Comparison of ENCODE assay signal across 9 cellular contexts in genomic region chr17:49764559-49765180, GRCh38. TPM values are rescaled to one million over a fixed set of nuclear protein-coding genes. Genes with fewer than 3 reads are reported as not detected.
DNase-seq lines count a peak whose midpoint lies in the region; ATAC-seq lines count a peak whose summit lies in the region.
"Had no signal": no experiment of that assay in that cellular context is flagged by ENCODE, and none has a peak within 500 bp of the region (broad histone marks: within the 10 kb centered on the region; RNA-seq: fewer than 3 reads in every experiment).

No MANE protein-coding gene starts in this region.

- H2BK5ac ChIP-seq in neuronal stem cell (ENCODE audit: low read length) = no peak overlapping the region

- no peak overlapping the region for H3K14ac ChIP-seq in neuronal stem cell (ENCODE audit: low read length)

- peaks cover 8 to 35% of the 10 kb centered on the region in 2 donors for H3K36me3 Mint-ChIP-seq in CD4-positive, alpha-beta memory T cell

- no peak overlapping the region for H3K4me2 ChIP-seq in neuronal stem cell (ENCODE audit: insufficient read depth, low read length, poor library complexity, severe bottlenecking)

- H3K79me1 ChIP-seq in neuronal stem cell (ENCODE audit: low read depth, low read length) = peaks cover 4% of the 10 kb centered on the region

- POLR2A ChIA-PET in CD4-positive, alpha-beta memory T cell (lab: Charles Lee; ENCODE audit: partially characterized antibody) = interaction anchor here (0.5 to 14.3 kb wide), 32 partner anchors 9 to 396 kb away, joined by 3 to 427 read pairs (median 4); partner anchors contain the start of genes KAT7, SLC35B1 and SPOP

- no peaks in the 10 kb centered on the region for H3K27me3 Mint-ChIP-seq in CD4-positive, alpha-beta memory T cell

- H3K18ac ChIP-seq in neuronal stem cell (ENCODE audit: low read length) = no peak overlapping the region

- H3K4me3 ChIP-seq in CD4-positive, alpha-beta memory T cell (ENCODE audit: low read length in 2 of 2) = peak overlapping the region in 1 of 2 donors; percentile 70
- H3K4me3 ChIP-seq in effector memory CD4-positive, alpha-beta T cell (ENCODE audit: insufficient read depth, low read depth, low read length, poor library complexity, severe bottlenecking) = no peak overlapping the region
- H3K4me3 ChIP-seq in neuronal stem cell (ENCODE audit: low read length in 2 of 2) = peak overlapping the region in 1 of 2 donors; percentile 89

- CTCF ChIA-PET in CD4-positive, alpha-beta memory T cell (lab: Charles Lee; ENCODE audit: partially characterized antibody) = interaction anchor here (0.6 to 5.4 kb wide), 16 partner anchors 9 to 68 kb away, joined by 3 to 42 read pairs (median 4); partner anchors contain the start of genes KAT7 and SLC35B1

- no peak overlapping the region for H3K4ac ChIP-seq in neuronal stem cell (ENCODE audit: low read length)

- H3K23ac ChIP-seq in neuronal stem cell (ENCODE audit: low read depth, low read length, poor library complexity) = no peak overlapping the region

- H3K9ac ChIP-seq in neuronal stem cell (ENCODE audit: low read depth, low read length, poor library complexity) = no peak overlapping the region

- H4K8ac ChIP-seq in neuronal stem cell (ENCODE audit: low read depth, low read length) = no peak overlapping the region

- H2BK15ac ChIP-seq in neuronal stem cell (ENCODE audit: low read length) = no peak overlapping the region

- peaks cover 34 to 53% (median 38%) of the 10 kb centered on the region in 4 donors for H3K4me1 Mint-ChIP-seq in CD4-positive, alpha-beta memory T cell

- no peaks in the 10 kb centered on the region for H3K36me3 ChIP-seq in CD4-positive, alpha-beta memory T cell (ENCODE audit: insufficient read depth, low read length)
- no peaks in the 10 kb centered on the region for H3K36me3 ChIP-seq in effector memory CD4-positive, alpha-beta T cell (ENCODE audit: control insufficient read depth, insufficient read depth, low read length)
- H3K36me3 ChIP-seq in neuronal stem cell (replicated peaks in 1 of 2; ENCODE audit: control insufficient read depth in 2 of 2, insufficient read depth in 2 of 2, low read length in 2 of 2) = no peaks in the 10 kb centered on the region
- H3K36me3 ChIP-seq: adrenal gland had no signal

- H2AFZ ChIP-seq in neuronal stem cell (ENCODE audit: low read length) = peak overlapping the region; percentile 70

- no peak overlapping the region for H2BK120ac ChIP-seq in neuronal stem cell (ENCODE audit: low read depth, low read length)

- intact Hi-C loops in CD4-positive, alpha-beta memory T cell (cut with micrococcal nuclease) = loop anchor here (1.0 kb wide), 3 partner anchors 24 to 56 kb away; partner anchors contain the start of gene KAT7

- no peak for ATAC-seq in GM21786 (IDR thresholded peaks at IDR 0.05; ENCODE audit: unreplicated experiment)

- no peak overlapping the region for H4K91ac ChIP-seq in neuronal stem cell (ENCODE audit: low read depth, low read length, poor library complexity)

- no peaks in the 10 kb centered on the region for H3K27me3 ChIP-seq in CD4-positive, alpha-beta memory T cell (ENCODE audit: insufficient read depth, low read length)
- H3K27me3 ChIP-seq in effector memory CD4-positive, alpha-beta T cell (replicated peaks; ENCODE audit: control insufficient read depth, insufficient read depth, low read length, poor library complexity, severe bottlenecking) = no peaks in the 10 kb centered on the region
- peaks cover 0 to 9% (median 2%) of the 10 kb centered on the region in 3 experiments for H3K27me3 ChIP-seq in neuronal stem cell (ENCODE audit: control insufficient read depth in 3 of 3, insufficient read depth in 3 of 3, low read depth in 1 of 3, low read length in 3 of 3)
- H3K27me3 ChIP-seq: adrenal gland had no signal

- no CpG with 5 or more reads among the region's 8 CpGs for WGBS in neuronal stem cell (ENCODE audit: extremely low coverage in 2 of 2, insufficient read length in 2 of 2, insufficient replicate concordance in 1 of 2), 2 donors

- peak overlapping the region; percentile 17 for H3K27ac ChIP-seq in CD4-positive, alpha-beta memory T cell (ENCODE audit: low read depth, low read length)
- H3K27ac ChIP-seq in effector memory CD4-positive, alpha-beta T cell (ENCODE audit: insufficient read depth, low read length, poor library complexity, severe bottlenecking) = peak overlapping the region; percentile 12
- no peak overlapping the region for H3K27ac ChIP-seq in neuronal stem cell (replicated peaks; ENCODE audit: low read length)

- peak overlapping the region; percentile 64 to 94 (median 89) for H3K27ac Mint-ChIP-seq in CD4-positive, alpha-beta memory T cell

- H2BK12ac ChIP-seq in neuronal stem cell (ENCODE audit: low read length) = no peak overlapping the region

- peaks cover 39% of the 10 kb centered on the region for H3K4me1 ChIP-seq in CD4-positive, alpha-beta memory T cell (ENCODE audit: insufficient read depth, low read length)
- H3K4me1 ChIP-seq in effector memory CD4-positive, alpha-beta T cell (ENCODE audit: control insufficient read depth, insufficient read depth, low read length, poor library complexity, severe bottlenecking) = peaks cover 30% of the 10 kb centered on the region
- peaks cover 5 to 9% of the 10 kb centered on the region in 2 donors for H3K4me1 ChIP-seq in neuronal stem cell (ENCODE audit: control insufficient read depth in 2 of 2, insufficient read depth in 1 of 2, low read depth in 1 of 2, low read length in 2 of 2)

- peaks cover 0 to 5% (median 0%) of the 10 kb centered on the region in 8 donors for H3K9me3 Mint-ChIP-seq in CD4-positive, alpha-beta memory T cell

- peak overlapping the region; percentile 71 to 89 (median 87) for H3K4me3 Mint-ChIP-seq in CD4-positive, alpha-beta memory T cell

- no peaks in the 10 kb centered on the region for H3K9me3 ChIP-seq in CD4-positive, alpha-beta memory T cell (ENCODE audit: control insufficient read depth in 1 of 2, low read length in 2 of 2)
- H3K9me3 ChIP-seq in effector memory CD4-positive, alpha-beta T cell (ENCODE audit: control insufficient read depth, low read length) = no peaks in the 10 kb centered on the region
- no peaks in the 10 kb centered on the region for H3K9me3 ChIP-seq in neuronal stem cell (replicated peaks in 1 of 2; ENCODE audit: control insufficient read depth in 2 of 2, insufficient read depth in 1 of 2, low read depth in 1 of 2, low read length in 2 of 2)
- H3K9me3 ChIP-seq: adrenal gland had no signal

- DNase-seq in CD4-positive, alpha-beta memory T cell = no peak
- DNase-seq in NCI-H526 (lab: John Stamatoyannopoulos, UW) (peak; percentile 96 to 97), neuronal stem cell (ENCODE audit: low spot score) (no peak), globus pallidus (ENCODE audit: low spot score) (no peak), nucleus accumbens (lab: John Stamatoyannopoulos, UW) (no peak), OCI-M1 (lab: John Stamatoyannopoulos, UW) (no peak)
- no peak for DNase-seq in effector memory CD4-positive, alpha-beta T cell

- no peak overlapping the region for H2AK5ac ChIP-seq in neuronal stem cell (ENCODE audit: low read depth, low read length)

RNA-seq across cellular contexts. Expression of gene FAM117A, which starts 0.7 kb away (rescaled TPM):
- 100 to 1,000 TPM in 1 of 2 experiments, 10 to 100 TPM in 1; 95.1 to 102 TPM for total RNA-seq in CD4-positive, alpha-beta memory T cell
- 10 to 100 TPM; 61.2 to 73.4 TPM for polyA plus RNA-seq in CD4-positive, alpha-beta memory T cell
- polyA plus RNA-seq in neuronal stem cell (2013, experiment 1 of 2) = 29.5 TPM
- polyA plus RNA-seq in neuronal stem cell (2013, experiment 2 of 2) = 29.5 TPM

RNA-seq across cellular contexts. Expression of gene KAT7, which starts 23.8 kb away (rescaled TPM):
- total RNA-seq in CD4-positive, alpha-beta memory T cell = 100 to 1,000 TPM; 115 to 120 TPM
- 10 to 100 TPM; 37.6 to 55.3 TPM for polyA plus RNA-seq in CD4-positive, alpha-beta memory T cell
- 94.8 TPM for polyA plus RNA-seq in neuronal stem cell (2013, experiment 1 of 2)
- polyA plus RNA-seq in neuronal stem cell (2013, experiment 2 of 2) = 94.3 TPM

RNA-seq across cellular contexts. Expression of gene SLC35B1, which starts 56.9 kb away (rescaled TPM):
- total RNA-seq in CD4-positive, alpha-beta memory T cell = 10 to 100 TPM; 48.4 to 52.1 TPM
- polyA plus RNA-seq in CD4-positive, alpha-beta memory T cell = 10 to 100 TPM; 30.8 to 38.9 TPM
- polyA plus RNA-seq in neuronal stem cell (2013, experiment 1 of 2) = 40.3 TPM
- polyA plus RNA-seq in neuronal stem cell (2013, experiment 2 of 2) = 40.1 TPM

Comparison
In these comparisons a context has a peak if more than half of its experiments do, and no peak if none do; other contexts are left out.
1. DNase-seq: peak in NCI-H526 (2 of 2); none in CD4-positive, alpha-beta memory T cell (0 of 5), effector memory CD4-positive, alpha-beta T cell (0 of 3), neuronal stem cell (single experiment), globus pallidus (single experiment), nucleus accumbens (0 of 56) and OCI-M1 (single experiment).